ENCODE assay signal across 8 cellular contexts in genomic region chr2:176638167-176639015, GRCh38.
DNase-seq lines count a peak whose midpoint lies in the region; ATAC-seq, FAIRE-seq and TF ChIP-seq lines count a peak whose summit lies in the region.

No MANE protein-coding gene starts in this region.

- H3K4me2 ChIP-seq in HepG2 (ENCODE audit: low read depth, low read length) = peak overlapping the region; percentile 81

- peak; percentile 75 for TF ChIP-seq CTCF in HepG2 (CRISPR knock-in tag; IDR thresholded peaks at IDR 0.05)

- no peak overlapping the region for H2AFZ ChIP-seq in HepG2 (ENCODE audit: low read length)

- WGBS in HepG2 (ENCODE audit: low lambda C conversion rate) = 9% methylated on average over 38 of the region's 39 CpGs

- no peak overlapping the region for H3K27ac ChIP-seq in HepG2 (ENCODE audit: extremely low read length, insufficient read depth, low read length)

- POLR2A ChIA-PET in HepG2 (lab: Yijun Ruan, JAX) = no interaction called here

- CTCF ChIA-PET in HepG2 (lab: Yijun Ruan, JAX; ENCODE audit: low intra/inter-chr PET ratio, low total read pairs) = interaction anchor here (1.1 to 3.3 kb wide), 3 partner anchors 14 to 511 kb away, joined by 3 to 19 read pairs (median 13); no protein-coding TSS in a partner anchor

- peak overlapping the region; percentile 39 to 68 (median 50) for H3K4me3 ChIP-seq in HepG2 (replicated peaks in 1 of 3; ENCODE audit: insufficient read depth in 1 of 3, low read depth in 2 of 3, low read length in 3 of 3)

- H4K20me1 ChIP-seq in HepG2 (ENCODE audit: insufficient read depth, low read length) = no peaks in the 10 kb centered on the region

- peak; percentile 88 for ATAC-seq in GM18511 (IDR thresholded peaks at IDR 0.05; ENCODE audit: unreplicated experiment)
- ATAC-seq in HG03060 (IDR thresholded peaks at IDR 0.05; ENCODE audit: low read depth, unreplicated experiment) = peak; percentile 48
- peak; percentile 97 for ATAC-seq in HepG2

- peak; percentile 63 for DNase-seq in A172 (ENCODE audit: low spot score)
- DNase-seq in NCI-H2171 (lab: John Stamatoyannopoulos, UW) = peak; percentile 73
- DNase-seq in activated CD4-positive, alpha-beta T cell treated with anti-CD3 and anti-CD28 coated beads for 48 hours = peak; percentile 73
- peak; percentile 20 for DNase-seq in dedifferentiated amniotic fluid mesenchymal stem cell (ENCODE audit: extremely low spot score)
- peak; percentile 15 for DNase-seq in HepG2 (ENCODE audit: low spot score)
- DNase-seq in stimulated activated CD4-positive, alpha-beta T cell treated with anti-CD3 and anti-CD28 coated beads, Interleukin-4, amount 100 ng/mL, for 1 hour = peak; percentile 63

- no peaks in the 10 kb centered on the region for H3K79me2 ChIP-seq in HepG2 (ENCODE audit: insufficient read depth, low read length)

- in situ Hi-C loops in HepG2 (cut with HindIII; ENCODE audit: extremely low pct_ligation_motif_present, low pct_unique_long_range_greater_than_20kb) = loop anchor here (5.0 to 10.0 kb wide), 2 partner anchors 184 to 511 kb away; partner anchors contain the start of gene HOXD8

- no peak for FAIRE-seq in HepG2 (lab: Jason Lieb, UNC)

- no peak for TF ChIP-seq POLR2A in HepG2 (IDR thresholded peaks at IDR 0.05; ENCODE audit: insufficient read depth in 1 of 2, low read depth in 2 of 2, low read length in 2 of 2)

- intact Hi-C loops in HepG2 (cut with micrococcal nuclease; ENCODE audit: unreplicated experiment) = loop anchor here (1.0 to 5.0 kb wide), 4 partner anchors 184 to 526 kb away; no protein-coding TSS in a partner anchor

- H3K36me3 ChIP-seq in HepG2 (replicated peaks in 1 of 2; ENCODE audit: control insufficient read depth in 1 of 2, insufficient read depth in 2 of 2, low read length in 2 of 2) = no peaks in the 10 kb centered on the region

- peaks cover 11% of the 10 kb centered on the region; the same call in 1 of the 2 replicates for H3K4me1 ChIP-seq in HepG2 (ENCODE audit: insufficient read depth, low read length)

- peak; percentile 84 for TF ChIP-seq RAD21 in HepG2 (CRISPR knock-in tag; IDR thresholded peaks at IDR 0.05)

- TF ChIP-seq EP300 in HepG2 (IDR thresholded peaks at IDR 0.05; ENCODE audit: low read depth in 2 of 2, low read length in 2 of 2) (no peak), HepG2 (CRISPR knock-in tag; IDR thresholded peaks at IDR 0.05; ENCODE audit: borderline replicate concordance) (no peak)

- H3K27me3 ChIP-seq in HepG2 (ENCODE audit: control insufficient read depth in 1 of 2, insufficient read depth in 2 of 2, low read length in 2 of 2) = peaks cover 6 to 59% of the 10 kb centered on the region in 2 experiments

- no peak overlapping the region for H3K9ac ChIP-seq in HepG2 (ENCODE audit: insufficient read depth, low read depth, low read length)

- no peaks in the 10 kb centered on the region for H3K9me3 ChIP-seq in HepG2 (ENCODE audit: low read length)

- no TSS peak for BruUV-seq in HepG2 (replicated peaks; lab: Mats Ljungman, UMichigan)

TF ChIP-seq in HepG2, 621 proteins besides CTCF, POLR2A, EP300 and RAD21 (continues in another document):
- TF ChIP-seq TFDP2 (CRISPR knock-in tag; IDR thresholded peaks at IDR 0.05) (0 out of 2 replicates have a peak, but pooled peaks have one; percentile 14), TFDP1 (CRISPR knock-in tag; IDR thresholded peaks at IDR 0.05; ENCODE audit: borderline replicate concordance) (peak; percentile 18; the same call in 1 of the 2 replicates), ZNF800 (CRISPR knock-in tag; IDR thresholded peaks at IDR 0.05) (0 out of 2 replicates have a peak, but pooled peaks have one; percentile 1), XRCC5 (optimal IDR thresholded peaks at IDR 0.05; ENCODE audit: low read length) (peak; percentile 53), ZNF607 (CRISPR knock-in tag; IDR thresholded peaks at IDR 0.05; ENCODE audit: borderline replicate concordance) (no peak), ZNF546 (CRISPR knock-in tag; conservative IDR thresholded peaks at IDR 0.05) (no peak), ZNF788 (CRISPR knock-in tag; IDR thresholded peaks at IDR 0.05; ENCODE audit: borderline replicate concordance) (no peak), RFXAP (CRISPR knock-in tag; IDR thresholded peaks at IDR 0.05; ENCODE audit: borderline replicate concordance) (0 out of 2 replicates have a peak, but pooled peaks have one; percentile 20), HES4 (CRISPR knock-in tag; IDR thresholded peaks at IDR 0.05; ENCODE audit: borderline replicate concordance) (no peak), PREB (CRISPR knock-in tag; IDR thresholded peaks at IDR 0.05) (no peak), EZH2 (conservative IDR thresholded peaks at IDR 0.05; ENCODE audit: low read depth, low read length) (0 out of 2 replicates have a peak, but pooled peaks have one; percentile 31), SALL2 (CRISPR knock-in tag; IDR thresholded peaks at IDR 0.05) (peak; percentile 66; the same call in 1 of the 2 replicates), YY1 (IDR thresholded peaks at IDR 0.05; ENCODE audit: insufficient read depth, insufficient replicate concordance, low read depth, low read length) (peak; percentile 47), STAG1 (CRISPR knock-in tag; IDR thresholded peaks at IDR 0.05) (peak; percentile 87), ZNF687 (CRISPR knock-in tag; IDR thresholded peaks at IDR 0.05) (no peak)

Comparison
In these comparisons a context has a peak if more than half of its experiments do, and no peak if none do; other contexts are left out.
1. DNase-seq: peak in every context shown above with its lines; median percentile 73 in NCI-H2171; 73 in activated CD4-positive, alpha-beta T cell treated with anti-CD3 and anti-CD28 coated beads for 48 hours; 63 in A172; 63 in stimulated activated CD4-positive, alpha-beta T cell treated with anti-CD3 and anti-CD28 coated beads, Interleukin-4, amount 100 ng/mL, for 1 hour; 20 in dedifferentiated amniotic fluid mesenchymal stem cell; 15 in HepG2.